27 cellular contexts compared by ENCODE assay signal in genomic region chr1:201848230-201848629, GRCh38. TPM values are rescaled to one million over a fixed set of nuclear protein-coding genes. Genes with fewer than 3 reads are reported as not detected.
DNase-seq lines count a peak whose midpoint lies in the region; ATAC-seq, FAIRE-seq and TF ChIP-seq lines count a peak whose summit lies in the region.
"Had no signal": no experiment of that assay in that cellular context is flagged by ENCODE, and none has a peak within 500 bp of the region (broad histone marks: within the 10 kb centered on the region; RNA-seq: fewer than 3 reads in every experiment).

No MANE protein-coding gene starts in this region.

- no peaks in the 10 kb centered on the region for H3K27me3 Mint-ChIP-seq in activated naive CD8-positive, alpha-beta T cell treated with anti-CD3 and anti-CD28 coated beads for 36 hours
- H3K27me3 Mint-ChIP-seq in CD14-positive monocyte (ENCODE audit: low read depth in 3 of 3) = no peaks in the 10 kb centered on the region

- H4K91ac ChIP-seq in IMR-90 (ENCODE audit: insufficient read depth, low read depth, low read length) = no peak overlapping the region

- CTCF ChIA-PET in IMR-90 (lab: Yijun Ruan, JAX) (interaction anchor here (0.6 kb wide), 1 partner anchor 48 kb away, joined by 3 read pairs; no protein-coding TSS in a partner anchor), HepG2 (lab: Yijun Ruan, JAX; ENCODE audit: low intra/inter-chr PET ratio, low total read pairs) (no interaction called here)

- peaks cover 8% of the 10 kb centered on the region for H3K36me3 Mint-ChIP-seq in activated naive CD8-positive, alpha-beta T cell treated with anti-CD3 and anti-CD28 coated beads for 36 hours
- H3K36me3 Mint-ChIP-seq in CD14-positive monocyte = peaks cover 45 to 63% of the 10 kb centered on the region in 2 donors

- POLR2A ChIA-PET in IMR-90 (lab: Charles Lee; ENCODE audit: unreplicated experiment) (no interaction called here), HepG2 (lab: Yijun Ruan, JAX) (interaction anchor here (0.7 kb wide), 1 partner anchor 19 kb away, joined by 5 read pairs; no protein-coding TSS in a partner anchor)

- H2AK9ac ChIP-seq in IMR-90 (replicated peaks; ENCODE audit: low read depth, low read length, poor library complexity) = no peak overlapping the region

- H2BK5ac ChIP-seq in IMR-90 (ENCODE audit: low read depth, low read length, poor library complexity, severe bottlenecking) = peak overlapping the region; percentile 30

- H3K56ac ChIP-seq in IMR-90 (ENCODE audit: extremely low read depth, insufficient read depth, low read length) = no peak overlapping the region

- H3K23ac ChIP-seq in IMR-90 (ENCODE audit: low read depth, low read length) = no peak overlapping the region

- no peak overlapping the region for H3K9ac ChIP-seq in IMR-90 (ENCODE audit: low read depth, low read length)
- H3K9ac ChIP-seq in HepG2 (ENCODE audit: insufficient read depth, low read depth, low read length) = no peak overlapping the region

- no peak overlapping the region for H2AFZ ChIP-seq in IMR-90 (replicated peaks; ENCODE audit: low read length, poor library complexity)
- no peak overlapping the region for H2AFZ ChIP-seq in HepG2 (ENCODE audit: low read length)

- intact Hi-C loops in IMR-90 (cut with micrococcal nuclease) (no loop called here), ascending aorta (cut with DNase I) (no loop called here), HepG2 (cut with micrococcal nuclease; ENCODE audit: unreplicated experiment) (no loop called here), thyroid gland (cut with DNase I) (no loop called here), CD14-positive monocyte (cut with micrococcal nuclease) (no loop called here)

- peaks cover 3% of the 10 kb centered on the region; the same call in 1 of the 2 replicates for H3K4me1 ChIP-seq in IMR-90 (ENCODE audit: control insufficient read depth, insufficient read depth, low read length)
- peaks cover 4 to 32% of the 10 kb centered on the region in 2 donors for H3K4me1 ChIP-seq in ascending aorta
- peaks cover 16% of the 10 kb centered on the region for H3K4me1 ChIP-seq in HepG2 (ENCODE audit: insufficient read depth, low read length)
- peaks cover 23 to 26% of the 10 kb centered on the region in 2 donors for H3K4me1 ChIP-seq in thyroid gland
- H3K4me1 ChIP-seq: Caco-2, Peyer's patch had no signal

- no peak overlapping the region for H2AK5ac ChIP-seq in IMR-90 (ENCODE audit: low read depth, low read length)

- no peak overlapping the region for H3K27ac ChIP-seq in IMR-90 (ENCODE audit: insufficient read depth, low read length)
- H3K27ac ChIP-seq in ascending aorta = peak overlapping the region; percentile 59 to 83
- H3K27ac ChIP-seq in HepG2 (ENCODE audit: extremely low read length, insufficient read depth, low read length) = peak overlapping the region; percentile 41
- H3K27ac ChIP-seq in thyroid gland = peak overlapping the region; percentile 72 to 88 (median 84)
- H3K27ac ChIP-seq: A549, Peyer's patch, SK-N-MC had no signal

- H3K36me3 ChIP-seq in IMR-90 (ENCODE audit: control insufficient read depth, insufficient read depth, low read length) (peaks cover 17% of the 10 kb centered on the region), ascending aorta (peaks cover 19 to 22% of the 10 kb centered on the region in 2 donors), HepG2 (replicated peaks in 1 of 2; ENCODE audit: control insufficient read depth in 1 of 2, insufficient read depth in 2 of 2, low read length in 2 of 2) (peaks cover 14 to 53% of the 10 kb centered on the region in 2 experiments), thyroid gland (peaks cover 13 to 14% of the 10 kb centered on the region in 2 donors)

- TF ChIP-seq EP300 in HepG2 (IDR thresholded peaks at IDR 0.05; ENCODE audit: low read depth in 2 of 2, low read length in 2 of 2) = no peak
- no peak for TF ChIP-seq EP300 in HepG2 (CRISPR knock-in tag; IDR thresholded peaks at IDR 0.05; ENCODE audit: borderline replicate concordance)

- H2BK15ac ChIP-seq in IMR-90 (ENCODE audit: low read depth, low read length) = no peak overlapping the region

- H3K4me2 ChIP-seq in IMR-90 (ENCODE audit: low read depth, low read length) (no peak overlapping the region), HepG2 (ENCODE audit: low read depth, low read length) (no peak overlapping the region)
- H3K4me2 ChIP-seq: A549 had no signal

- no peak overlapping the region for H3K4ac ChIP-seq in IMR-90 (ENCODE audit: low read depth, low read length)

- H4K8ac ChIP-seq in IMR-90 (ENCODE audit: low read depth in 2 of 2, low read length in 2 of 2) = no peak overlapping the region

- TF ChIP-seq RAD21 in IMR-90 (IDR thresholded peaks at IDR 0.05; ENCODE audit: low read length) (no peak), HepG2 (CRISPR knock-in tag; IDR thresholded peaks at IDR 0.05) (no peak)

- H3K4me1 Mint-ChIP-seq in activated naive CD8-positive, alpha-beta T cell treated with anti-CD3 and anti-CD28 coated beads for 36 hours = peaks cover 20% of the 10 kb centered on the region
- H3K4me1 Mint-ChIP-seq in CD14-positive monocyte = no peaks in the 10 kb centered on the region

- peaks cover 26% of the 10 kb centered on the region; the same call in 1 of the 2 replicates for H4K20me1 ChIP-seq in IMR-90 (ENCODE audit: insufficient read depth, low read length)
- no peaks in the 10 kb centered on the region; the same call in 1 of the 2 replicates for H4K20me1 ChIP-seq in HepG2 (ENCODE audit: insufficient read depth, low read length)

- in situ Hi-C loops in IMR-90 (cut with MboI; ENCODE audit: low sequenced_read_pairs) = no loop called here
- in situ Hi-C loops in HepG2 (cut with HindIII; ENCODE audit: extremely low pct_ligation_motif_present, low pct_unique_long_range_greater_than_20kb) = no loop called here

- H4K5ac ChIP-seq in IMR-90 (ENCODE audit: low read depth, low read length) = no peak overlapping the region

- no peak for TF ChIP-seq CTCF in IMR-90 (conservative IDR thresholded peaks at IDR 0.05; ENCODE audit: low read depth, low read length)
- no peak for TF ChIP-seq CTCF in ascending aorta (IDR thresholded peaks at IDR 0.05)
- no peak for TF ChIP-seq CTCF in HepG2 (CRISPR knock-in tag; IDR thresholded peaks at IDR 0.05)
- no peak for TF ChIP-seq CTCF in thyroid gland (IDR thresholded peaks at IDR 0.05)
- TF ChIP-seq CTCF in CD14-positive monocyte (IDR thresholded peaks at IDR 0.05) = no peak

- no peak overlapping the region for H2BK20ac ChIP-seq in IMR-90 (ENCODE audit: low read depth, low read length)

- no peak overlapping the region for H3K14ac ChIP-seq in IMR-90 (replicated peaks; ENCODE audit: low read depth, low read length)

- TF ChIP-seq POLR2A in IMR-90 (IDR thresholded peaks at IDR 0.05; ENCODE audit: low read depth, low read length) (no peak), HepG2 (IDR thresholded peaks at IDR 0.05; ENCODE audit: insufficient read depth in 1 of 2, low read depth in 2 of 2, low read length in 2 of 2) (no peak), thyroid gland (IDR thresholded peaks at IDR 0.05) (no peak)

- H2BK120ac ChIP-seq in IMR-90 (ENCODE audit: low read depth, low read length) = no peak overlapping the region

- H3K79me1 ChIP-seq in IMR-90 (ENCODE audit: low read depth in 1 of 2, low read length in 2 of 2) = peaks cover 26 to 69% of the 10 kb centered on the region in 2 experiments

- no peak for ATAC-seq in IMR-90 (ENCODE audit: low read depth)
- peak; percentile 83 for ATAC-seq in HepG2
- ATAC-seq: A549; CD8-positive, alpha-beta T cell; HCT116 had no signal

- 100% methylated on average over 2 of the region's 6 CpGs; no CpG with 5 or more reads in 1 of the 2 experiments for WGBS in IMR-90 (ENCODE audit: extremely low coverage in 2 of 2, insufficient read length in 1 of 2), 2 experiments
- 78% methylated on average over 6 of the region's 6 CpGs for WGBS in HepG2 (ENCODE audit: low lambda C conversion rate)
- 94 to 98% methylated on average over 6 of the region's 6 CpGs for WGBS in thyroid gland, 2 donors

- no peaks in the 10 kb centered on the region for H3K9me3 ChIP-seq in IMR-90 (ENCODE audit: control insufficient read depth, insufficient read depth, low read length)
- H3K9me3 ChIP-seq in ascending aorta = no peaks in the 10 kb centered on the region
- no peaks in the 10 kb centered on the region for H3K9me3 ChIP-seq in HepG2 (ENCODE audit: low read length)
- H3K9me3 ChIP-seq in thyroid gland = no peaks in the 10 kb centered on the region
- H3K9me3 ChIP-seq: A549, Caco-2, Peyer's patch had no signal

- peaks cover 26% of the 10 kb centered on the region for H3K79me2 ChIP-seq in HepG2 (ENCODE audit: insufficient read depth, low read length)

- H3K4me3 Mint-ChIP-seq in activated naive CD8-positive, alpha-beta T cell treated with anti-CD3 and anti-CD28 coated beads for 36 hours = no peak overlapping the region
- no peak overlapping the region for H3K4me3 Mint-ChIP-seq in CD14-positive monocyte
- H3K4me3 Mint-ChIP-seq: CD8-positive, alpha-beta T cell had no signal

- H3K27ac Mint-ChIP-seq in activated naive CD8-positive, alpha-beta T cell treated with anti-CD3 and anti-CD28 coated beads for 36 hours = no peak overlapping the region
- no peak overlapping the region for H3K27ac Mint-ChIP-seq in CD14-positive monocyte
- H3K27ac Mint-ChIP-seq: CD8-positive, alpha-beta T cell had no signal

- H3K27me3 ChIP-seq in IMR-90 (ENCODE audit: control insufficient read depth, insufficient read depth, low read length) = no peaks in the 10 kb centered on the region
- no peaks in the 10 kb centered on the region for H3K27me3 ChIP-seq in ascending aorta
- H3K27me3 ChIP-seq in HepG2 (ENCODE audit: control insufficient read depth in 1 of 2, insufficient read depth in 2 of 2, low read length in 2 of 2) = no peaks in the 10 kb centered on the region
- no peaks in the 10 kb centered on the region for H3K27me3 ChIP-seq in thyroid gland
- H3K27me3 ChIP-seq: Peyer's patch had no signal

- H3K9me3 Mint-ChIP-seq in activated naive CD8-positive, alpha-beta T cell treated with anti-CD3 and anti-CD28 coated beads for 36 hours = no peaks in the 10 kb centered on the region
- H3K9me3 Mint-ChIP-seq in CD14-positive monocyte = no peaks in the 10 kb centered on the region
- H3K9me3 Mint-ChIP-seq: CD8-positive, alpha-beta T cell had no signal

- DNase-seq in IMR-90 (no peak), ascending aorta (ENCODE audit: low spot score in 2 of 2) (no peak), HepG2 (ENCODE audit: low spot score) (no peak), thyroid gland (no peak), NCI-H1436 treated with DMSO at 0.1 percent for 48 hours (lab: John Stamatoyannopoulos, UW) (no peak), CD14-positive monocyte (ENCODE audit: low spot score) (no peak)
- no peak for DNase-seq in activated naive CD8-positive, alpha-beta T cell treated with anti-CD3 and anti-CD28 coated beads for 36 hours
- DNase-seq: C1 segment of cervical spinal cord; Caco-2; CD8-positive, alpha-beta T cell; DMS 273 treated with DMSO at 0.1 percent for 48 hours; DMS79 treated with DMSO at 0.1 percent for 48 hours; GF-D8; NCI-H1092 treated with DMSO at 0.1 percent for 48 hours; NCI-H146; NCI-H1930; NCI-H2107; NCI-H446; NCI-H526; NCI-H82; Peyer's patch; SIG-M5 had no signal

- peaks cover 7% of the 10 kb centered on the region for H3K9me1 ChIP-seq in IMR-90 (ENCODE audit: insufficient read depth, low read length)

- H3K18ac ChIP-seq in IMR-90 (ENCODE audit: low read depth, low read length) = no peak overlapping the region

- FAIRE-seq in HepG2 (lab: Jason Lieb, UNC) = no peak
- FAIRE-seq: A549, GM12891 had no signal

- H3K4me3 ChIP-seq in IMR-90 (ENCODE audit: insufficient read depth, low read depth, low read length) (no peak overlapping the region), ascending aorta (no peak overlapping the region), HepG2 (replicated peaks in 1 of 3; ENCODE audit: insufficient read depth in 1 of 3, low read depth in 2 of 3, low read length in 3 of 3) (no peak overlapping the region), thyroid gland (replicated peaks in 1 of 3) (no peak overlapping the region)
- H3K4me3 ChIP-seq: A549, Peyer's patch, SK-N-MC had no signal

- no TSS peak for BruUV-seq in IMR-90 (replicated peaks; lab: Mats Ljungman, UMichigan)
- no TSS peak for BruUV-seq in HepG2 (replicated peaks; lab: Mats Ljungman, UMichigan)

- dilution Hi-C loops in IMR-90 (cut with HindIII; ENCODE audit: low sequenced_read_pairs, unreplicated experiment) = no loop called here

RNA-seq across cellular contexts. Expression of gene IPO9, which starts 19.3 kb away (rescaled TPM):
- total RNA-seq in IMR-90 (2012; rRNA removed) (13.9 and 14.0 TPM in 2 replicates), ascending aorta (9.3 TPM), HepG2 (2016; rRNA removed; fragmentation: Illumina TruSeq; extraction: Trizol) (34.8 and 54.2 TPM in 2 replicates), thyroid gland (10 to 100 TPM; 28.4 to 42.1 (median 36.7) TPM)
- polyA plus RNA-seq in IMR-90 (2012; rRNA removed) (23.4 and 29.6 TPM in 2 replicates), HepG2 (2011; rRNA removed) (24.6 and 31.0 TPM in 2 replicates), CD14-positive monocyte (10 to 100 TPM; 11.3 to 12.0 TPM)
- polyA plus RNA-seq in IMR-90 (2012; cell fraction: cytosol; rRNA removed) = 10.4 and 14.0 TPM in 2 replicates
- 18.1 and 35.9 TPM in 2 replicates for polyA plus RNA-seq in IMR-90 (2012; cell fraction: nucleus; rRNA removed; ENCODE audit: low replicate concordance)
- total RNA-seq in HepG2 (2016; cell fraction: cytosol; rRNA removed; fragmentation: Illumina TruSeq; extraction: Trizol; ENCODE audit: low read depth) = 2.7 and 3.0 TPM in 2 replicates
- total RNA-seq in HepG2 (2016; cell fraction: insoluble cytoplasmic fraction; rRNA removed; fragmentation: Illumina TruSeq; extraction: Trizol) = 33.2 and 45.5 TPM in 2 replicates
- 17.5 and 18.0 TPM in 2 replicates for total RNA-seq in HepG2 (2016; cell fraction: membrane; rRNA removed; fragmentation: Illumina TruSeq; extraction: Trizol)
- 36.0 and 37.9 TPM in 2 replicates for total RNA-seq in HepG2 (2016; cell fraction: nucleus; rRNA removed; fragmentation: Illumina TruSeq; extraction: Trizol)
- polyA plus RNA-seq in HepG2 (2011; cell fraction: cytosol; rRNA removed) = 13.7 and 14.3 TPM in 2 replicates
- polyA plus RNA-seq in HepG2 (2011; cell fraction: nucleus; rRNA removed) = 28.0 and 34.2 TPM in 2 replicates
- 19.5 and 22.2 TPM in 2 replicates for polyA plus RNA-seq in HepG2 (2012)
- polyA plus RNA-seq in HepG2 (2016; cell fraction: cytosol; fragmentation: Illumina TruSeq; extraction: Trizol; ENCODE audit: low read depth) = 4.2 and 6.1 TPM in 2 replicates
- polyA plus RNA-seq in HepG2 (2016; cell fraction: insoluble cytoplasmic fraction; fragmentation: Illumina TruSeq; extraction: Trizol; ENCODE audit: low read depth) = 61.7 and 63.3 TPM in 2 replicates
- polyA plus RNA-seq in HepG2 (2016; cell fraction: membrane; fragmentation: Illumina TruSeq; extraction: Trizol; ENCODE audit: low read depth) = 15.5 and 18.5 TPM in 2 replicates
- 63.6 and 67.7 TPM in 2 replicates for polyA plus RNA-seq in HepG2 (2016; cell fraction: nucleus; fragmentation: Illumina TruSeq; extraction: Trizol; ENCODE audit: insufficient read depth, low read depth)
- polyA minus RNA-seq in HepG2 (2011; rRNA and poly(A)+ RNA removed; ENCODE audit: low replicate concordance) = 39.2 and 117 TPM in 2 replicates
- polyA minus RNA-seq in HepG2 (2011; cell fraction: cytosol; rRNA and poly(A)+ RNA removed) = 19.0 and 19.9 TPM in 2 replicates
- polyA minus RNA-seq in HepG2 (2011; cell fraction: nucleus; rRNA and poly(A)+ RNA removed) = 25.9 and 27.0 TPM in 2 replicates
- total RNA-seq in activated naive CD8-positive, alpha-beta T cell treated with anti-CD3 and anti-CD28 coated beads for 36 hours = 10 to 100 TPM; 69.2 to 69.4 TPM

RNA-seq across cellular contexts. Expression of gene SHISA4, which starts 40.5 kb away (rescaled TPM):
- total RNA-seq in IMR-90 (2012; rRNA removed) (10.0 and 11.1 TPM in 2 replicates), ascending aorta (62.5 TPM), HepG2 (2016; rRNA removed; fragmentation: Illumina TruSeq; extraction: Trizol) (0.24 and 0.51 TPM in 2 replicates), thyroid gland (10 to 100 TPM; 28.8 to 60.3 (median 50.3) TPM)
- polyA plus RNA-seq in IMR-90 (2012; rRNA removed) (34.8 and 47.8 TPM in 2 replicates), HepG2 (2011; rRNA removed) (1.0 and 1.1 TPM in 2 replicates), CD14-positive monocyte (1 to 10 TPM; 1.5 to 2.3 TPM)
- 29.9 and 53.0 TPM in 2 replicates for polyA plus RNA-seq in IMR-90 (2012; cell fraction: cytosol; rRNA removed)
- polyA plus RNA-seq in IMR-90 (2012; cell fraction: nucleus; rRNA removed; ENCODE audit: low replicate concordance) = 15.0 and 28.3 TPM in 2 replicates
- total RNA-seq in HepG2 (2016; cell fraction: cytosol; rRNA removed; fragmentation: Illumina TruSeq; extraction: Trizol; ENCODE audit: low read depth) = 0.97 and 1.8 TPM in 2 replicates
- 0.21 and 0.45 TPM in 2 replicates for total RNA-seq in HepG2 (2016; cell fraction: insoluble cytoplasmic fraction; rRNA removed; fragmentation: Illumina TruSeq; extraction: Trizol)
- 0.86 and 1.4 TPM in 2 replicates for total RNA-seq in HepG2 (2016; cell fraction: membrane; rRNA removed; fragmentation: Illumina TruSeq; extraction: Trizol)
- 0.44 and 0.47 TPM in 2 replicates for total RNA-seq in HepG2 (2016; cell fraction: nucleus; rRNA removed; fragmentation: Illumina TruSeq; extraction: Trizol)
- 0.59 and 1.4 TPM in 2 replicates for polyA plus RNA-seq in HepG2 (2011; cell fraction: cytosol; rRNA removed)
- 0.83 and 1.5 TPM in 2 replicates for polyA plus RNA-seq in HepG2 (2011; cell fraction: nucleus; rRNA removed)
- 0.17 TPM in 1 of 2 replicates, not detected in the other for polyA plus RNA-seq in HepG2 (2012)
- 2.6 and 3.1 TPM in 2 replicates for polyA plus RNA-seq in HepG2 (2016; cell fraction: cytosol; fragmentation: Illumina TruSeq; extraction: Trizol; ENCODE audit: low read depth)
- 0.36 and 0.81 TPM in 2 replicates for polyA plus RNA-seq in HepG2 (2016; cell fraction: insoluble cytoplasmic fraction; fragmentation: Illumina TruSeq; extraction: Trizol; ENCODE audit: low read depth)
- 2.1 and 2.2 TPM in 2 replicates for polyA plus RNA-seq in HepG2 (2016; cell fraction: membrane; fragmentation: Illumina TruSeq; extraction: Trizol; ENCODE audit: low read depth)
- polyA plus RNA-seq in HepG2 (2016; cell fraction: nucleus; fragmentation: Illumina TruSeq; extraction: Trizol; ENCODE audit: insufficient read depth, low read depth) = 0.72 and 1.3 TPM in 2 replicates
- polyA minus RNA-seq in HepG2 (2011; rRNA and poly(A)+ RNA removed; ENCODE audit: low replicate concordance) = 1.0 and 5.4 TPM in 2 replicates
- polyA minus RNA-seq in HepG2 (2011; cell fraction: cytosol; rRNA and poly(A)+ RNA removed) = not detected in 2 replicates
- not detected in 2 replicates for polyA minus RNA-seq in HepG2 (2011; cell fraction: nucleus; rRNA and poly(A)+ RNA removed)
- total RNA-seq in activated naive CD8-positive, alpha-beta T cell treated with anti-CD3 and anti-CD28 coated beads for 36 hours = not detected
- total RNA-seq: CD8-positive, alpha-beta T cell; OCI-LY7 had no signal
